ENCODE assay signal across 32 cellular contexts in genomic region chr10:50574932-50575331, GRCh38.
"Had no signal": no experiment of that assay in that cellular context is flagged by ENCODE, and none has a peak within 500 bp of the region (broad histone marks: within the 10 kb centered on the region; RNA-seq: fewer than 3 reads in every experiment).

No MANE protein-coding gene starts in this region.

- H3K4me3 ChIP-seq: adrenal gland, ascending aorta, body of pancreas, breast epithelium, cardiac muscle cell had no signal

- ATAC-seq: activated T-cell treated with anti-CD3 and anti-CD28 coated beads, Interleukin-2, amount 50 U/mL, for 72 hours; body of pancreas had no signal

- H3K27me3 ChIP-seq: adrenal gland, ascending aorta, body of pancreas, brain microvascular endothelial cell, breast epithelium, cardiac muscle cell had no signal

- H3K36me3 ChIP-seq: adrenal gland, ascending aorta, brain microvascular endothelial cell, breast epithelium, cardiac muscle cell had no signal

- H3K9me3 ChIP-seq: adrenal gland, ascending aorta, body of pancreas, breast epithelium had no signal

- H3K4me1 ChIP-seq: breast epithelium had no signal

- DNase-seq: activated effector memory CD4-positive, alpha-beta T cell treated with anti-CD3 and anti-CD28 coated beads, Interleukin-2, amount 50 U/mL, for 16 hours; activated effector memory CD4-positive, alpha-beta T cell treated with Interleukin-2 at 50 U/mL for 16 hours; activated gamma-delta T cell; activated gamma-delta T cell treated with Interleukin-2 at 50 U/mL for 16 hours; activated naive CD4-positive, alpha-beta T cell; activated naive CD4-positive, alpha-beta T cell treated with anti-CD3 and anti-CD28 coated beads for 36 hours; activated naive CD4-positive, alpha-beta T cell treated with anti-CD3 and anti-CD28 coated beads, Interleukin-2, amount 10 ng/mL, durations not matched to agents 7 days and 5 days; activated naive CD4-positive, alpha-beta T cell treated with anti-CD3 and anti-CD28 coated beads, Interleukin-2, amount 50 U/mL, for 16 hours; activated naive CD4-positive, alpha-beta T cell treated with Interleukin-2 at 50 U/mL for 16 hours; activated naive CD8-positive, alpha-beta T cell treated with anti-CD3 and anti-CD28 coated beads for 36 hours; activated naive CD8-positive, alpha-beta T cell treated with anti-CD3 and anti-CD28 coated beads, Interleukin-2, amount 10 ng/mL, durations not matched to agents 7 days and 5 days; activated naive CD8-positive, alpha-beta T cell treated with anti-CD3 and anti-CD28 coated beads, Interleukin-2, amount 50 U/mL, for 24 hours; activated T-cell treated with anti-CD3 and anti-CD28 coated beads, Interleukin-2, amount 50 U/mL, for 1 hour; activated T-cell treated with anti-CD3 and anti-CD28 coated beads, Interleukin-2, amount 50 U/mL, for 24 hours; activated T-cell treated with anti-CD3 and anti-CD28 coated beads, Interleukin-2, amount 50 U/mL, for 4 hours; activated T-cell treated with anti-CD3 and anti-CD28 coated beads, Interleukin-2, amount 50 U/mL, for 48 hours; activated T-cell treated with anti-CD3 and anti-CD28 coated beads, Interleukin-2, amount 50 U/mL, for 72 hours; adrenal gland; amniotic stem cell; amygdala; anterior cingulate cortex; aorta; body of pancreas; brain microvascular endothelial cell; caudate nucleus; central memory CD4-positive, alpha-beta T cell; cerebellar nuclear complex had no signal

- FAIRE-seq: astrocyte, bronchial epithelial cell had no signal

- H3K27ac ChIP-seq: adrenal gland, ascending aorta, brain microvascular endothelial cell, breast epithelium, cardiac muscle cell had no signal
